Comparison of ENCODE assay signal across 18 cellular contexts in genomic region chr10:120931423-120931822, GRCh38.
"Had no signal": no experiment of that assay in that cellular context is flagged by ENCODE, and none has a peak within 500 bp of the region (broad histone marks: within the 10 kb centered on the region; RNA-seq: fewer than 3 reads in every experiment).

No MANE protein-coding gene starts in this region.

- DNase-seq: activated CD4-positive, alpha-beta T cell treated with anti-CD3 and anti-CD28 coated beads, Interleukin-2, amount 50 U/mL, for 1 hour; activated effector memory CD4-positive, alpha-beta T cell treated with anti-CD3 and anti-CD28 coated beads, Interleukin-2, amount 50 U/mL, for 16 hours; activated T-cell treated with anti-CD3 and anti-CD28 coated beads, Interleukin-2, amount 50 U/mL, for 72 hours; adrenal gland; foreskin keratinocyte; left lung; right cardiac atrium; stimulated activated CD4-positive, alpha-beta T cell treated with anti-CD3 and anti-CD28 coated beads, Interleukin-2, amount 100 ng/mL, for 48 hours; T-helper 9 cell; uterus had no signal

- H3K9me3 ChIP-seq: adrenal gland, left lung, prostate gland, tibial nerve, uterus had no signal

- H3K4me1 Mint-ChIP-seq: activated naive CD4-positive, alpha-beta T cell treated with anti-CD3 and anti-CD28 coated beads, Interleukin-2, amount 50 U/mL, for 24 hours; neural crest cell had no signal

- H3K9me3 Mint-ChIP-seq: activated T-cell treated with anti-CD3 and anti-CD28 coated beads, Interleukin-2, amount 50 U/mL, for 72 hours; stimulated activated naive CD8-positive, alpha-beta T cell treated with anti-CD3 and anti-CD28 coated beads, Interleukin-15, Interleukin-2, amounts not matched to agents 100 ng/mL and 50 ng/mL, for 24 hours had no signal

- H3K4me3 Mint-ChIP-seq: activated naive CD4-positive, alpha-beta T cell treated with anti-CD3 and anti-CD28 coated beads, Interleukin-2, amount 50 U/mL, for 24 hours; activated T-cell treated with anti-CD3 and anti-CD28 coated beads, Interleukin-2, amount 50 U/mL, for 72 hours; neural crest cell; stimulated activated naive CD8-positive, alpha-beta T cell treated with anti-CD3 and anti-CD28 coated beads, Interleukin-15, Interleukin-2, amounts not matched to agents 100 ng/mL and 50 ng/mL, for 24 hours had no signal

- ATAC-seq: activated T-cell treated with anti-CD3 and anti-CD28 coated beads, Interleukin-2, amount 50 U/mL, for 72 hours; foreskin keratinocyte; right cardiac atrium had no signal

- H3K4me3 ChIP-seq: adrenal gland, breast epithelium, coronary artery, left lung, prostate gland, skin epidermis, tibial nerve, uterus had no signal

- H3K27ac ChIP-seq: adrenal gland, breast epithelium, coronary artery, foreskin keratinocyte, left lung, prostate gland, skin epidermis, tibial nerve, uterus had no signal

- H3K36me3 Mint-ChIP-seq: activated naive CD4-positive, alpha-beta T cell treated with anti-CD3 and anti-CD28 coated beads, Interleukin-2, amount 50 U/mL, for 24 hours had no signal

- H3K36me3 ChIP-seq: adrenal gland, breast epithelium, left lung, prostate gland, tibial nerve, uterus had no signal

- H3K27me3 ChIP-seq: adrenal gland, breast epithelium, left lung, tibial nerve, uterus had no signal

- H3K4me1 ChIP-seq: adrenal gland, breast epithelium, foreskin keratinocyte, prostate gland, tibial nerve, uterus had no signal

- H3K27ac Mint-ChIP-seq: activated naive CD4-positive, alpha-beta T cell treated with anti-CD3 and anti-CD28 coated beads, Interleukin-2, amount 50 U/mL, for 24 hours; activated T-cell treated with anti-CD3 and anti-CD28 coated beads, Interleukin-2, amount 50 U/mL, for 72 hours; stimulated activated naive CD8-positive, alpha-beta T cell treated with anti-CD3 and anti-CD28 coated beads, Interleukin-15, Interleukin-2, amounts not matched to agents 100 ng/mL and 50 ng/mL, for 24 hours had no signal
